8 cellular contexts compared by ENCODE assay signal in genomic region chr7:122886357-122887081, GRCh38. TPM values are rescaled to one million over a fixed set of nuclear protein-coding genes. Genes with fewer than 3 reads are reported as not detected.
DNase-seq lines count a peak whose midpoint lies in the region; ATAC-seq and FAIRE-seq lines count a peak whose summit lies in the region.

Gene CADPS2 (minus strand): TSS chr7:122886460. CDS start chr7:122886337, 123 bp downstream.

- no peaks in the 10 kb centered on the region for H3K36me3 ChIP-seq in muscle layer of colon (ENCODE audit: insufficient read depth, low read length)

- peak within 1 kb of the TSS; percentile 68 for H3K9ac ChIP-seq in muscle layer of colon (ENCODE audit: low read length)

- H3K9me3 ChIP-seq in muscle layer of colon (ENCODE audit: low read length): no peaks in the 10 kb centered on the region

- H3K4me1 ChIP-seq in muscle layer of colon (ENCODE audit: insufficient read depth, low read length): peaks cover 10% of the 10 kb centered on the region

- peak; percentile 80 for ATAC-seq in HG02870 (IDR thresholded peaks at IDR 0.05; ENCODE audit: unreplicated experiment)

- DNase-seq in 8988T: peak; percentile 81
- peak; percentile 22 for DNase-seq in GM18507 (ENCODE audit: extremely low spot score, insufficient read length, low read depth)
- peak; percentile 85 to 91 for DNase-seq in NCI-H187 (lab: John Stamatoyannopoulos, UW)
- peak; percentile 3 to 12 for DNase-seq in activated CD4-positive, alpha-beta T cell treated with anti-CD3 and anti-CD28 coated beads, Interleukin-2, amount 50 U/mL, for 48 hours
- peak; percentile 85 for DNase-seq in fibroblast of peridontal ligament (ENCODE audit: extremely low read depth)
- DNase-seq in ureter (ENCODE audit: low spot score): peak; percentile 92

- H3K27ac ChIP-seq in muscle layer of colon (ENCODE audit: low read depth, low read length): peak within 1 kb of the TSS; percentile 62

- no peaks in the 10 kb centered on the region for H3K27me3 ChIP-seq in muscle layer of colon (ENCODE audit: control insufficient read depth in 1 of 2, insufficient read depth in 2 of 2, low read length in 2 of 2)

- H3K4me3 ChIP-seq in muscle layer of colon (ENCODE audit: low read depth in 1 of 2, low read length in 2 of 2): peak within 1 kb of the TSS; percentile 82 to 88

- FAIRE-seq in GM18507 (lab: Jason Lieb, UNC): no peak

RNA-seq across cellular contexts. Expression of gene CADPS2, which starts in this region (rescaled TPM):
- 25.8 TPM for total RNA-seq in ureter

Comparison
In these comparisons a context has a peak if more than half of its experiments do, and no peak if none do; other contexts are left out.
1. Peak in every context shown above with its lines: DNase-seq, ATAC-seq, H3K4me3 ChIP-seq and H3K27ac ChIP-seq.
2. DNase-seq: peak in every context shown above with its lines; median percentile 92 in ureter; 88 in NCI-H187; 85 in fibroblast of peridontal ligament; 81 in 8988T; 22 in GM18507; 8 in activated CD4-positive, alpha-beta T cell treated with anti-CD3 and anti-CD28 coated beads, Interleukin-2, amount 50 U/mL, for 48 hours.